ENCODE assay signal across 8 cellular contexts in genomic region chr11:65315866-65316233, GRCh38. TPM values are rescaled to one million over a fixed set of nuclear protein-coding genes. Genes with fewer than 3 reads are reported as not detected.
DNase-seq lines count a peak whose midpoint lies in the region; ATAC-seq and TF ChIP-seq lines count a peak whose summit lies in the region.

No MANE protein-coding gene starts in this region.

- peak overlapping the region; percentile 51 for H3K27ac ChIP-seq in angular gyrus (ENCODE audit: low read depth, low read length)
- H3K27ac ChIP-seq in right lobe of liver: peak overlapping the region; percentile 74 to 76 (median 75)
- no peak overlapping the region for H3K27ac ChIP-seq in thoracic aorta

- TF ChIP-seq POLR2A in right lobe of liver (IDR thresholded peaks at IDR 0.05): no peak

- 17% methylated on average over 6 of the region's 8 CpGs for WGBS in right lobe of liver (ENCODE audit: insufficient coverage, low coverage, low lambda C conversion rate, missing lambda C conversion rate)

- H3K4me3 Mint-ChIP-seq in activated T-cell treated with anti-CD3 and anti-CD28 coated beads, Interleukin-2, amount 50 U/mL, for 24 hours: peak overlapping the region; percentile 81

- DNase-seq in activated T-cell treated with anti-CD3 and anti-CD28 coated beads, Interleukin-2, amount 50 U/mL, for 24 hours: no peak
- DNase-seq in activated T-cell treated with anti-CD3 and anti-CD28 coated beads, Interleukin-2, amount 50 U/mL, for 48 hours: no peak
- DNase-seq in right lobe of liver (no peak), thoracic aorta (ENCODE audit: low spot score) (no peak), left lobe of liver (ENCODE audit: low spot score) (no peak), NCI-H2081 treated with DMSO at 0.1 percent for 48 hours (lab: John Stamatoyannopoulos, UW) (no peak)

- H3K27ac Mint-ChIP-seq in activated T-cell treated with anti-CD3 and anti-CD28 coated beads, Interleukin-2, amount 50 U/mL, for 24 hours: no peak overlapping the region

- H3K27me3 Mint-ChIP-seq in activated T-cell treated with anti-CD3 and anti-CD28 coated beads, Interleukin-2, amount 50 U/mL, for 24 hours: peaks cover 19% of the 10 kb centered on the region

- H3K4me1 ChIP-seq in right lobe of liver (peaks cover 0 to 15% (median 0%) of the 10 kb centered on the region in 4 donors), thoracic aorta (ENCODE audit: control insufficient read depth in 1 of 2, low read depth in 2 of 2) (peaks cover 0 to 27% of the 10 kb centered on the region in 2 donors)

- intact Hi-C loops in right lobe of liver (cut with DNase I): loop anchor here (5.0 kb wide), 1 partner anchor 44 kb away; no protein-coding TSS in a partner anchor

- no peaks in the 10 kb centered on the region for H3K9me3 Mint-ChIP-seq in activated T-cell treated with anti-CD3 and anti-CD28 coated beads, Interleukin-2, amount 50 U/mL, for 24 hours

- H3K4me1 Mint-ChIP-seq in activated T-cell treated with anti-CD3 and anti-CD28 coated beads, Interleukin-2, amount 50 U/mL, for 24 hours (ENCODE audit: low read depth): peaks cover 12% of the 10 kb centered on the region

- no peaks in the 10 kb centered on the region for H3K27me3 ChIP-seq in right lobe of liver
- no peaks in the 10 kb centered on the region for H3K27me3 ChIP-seq in thoracic aorta (replicated peaks; ENCODE audit: insufficient read depth)

- H3K4me3 ChIP-seq in right lobe of liver (peak overlapping the region; percentile 46 to 84 (median 84)), thoracic aorta (peak overlapping the region; percentile 99)

- H3K36me3 ChIP-seq in right lobe of liver (no peaks in the 10 kb centered on the region), thoracic aorta (peaks cover 1% of the 10 kb centered on the region)

- no peaks in the 10 kb centered on the region for H3K36me3 Mint-ChIP-seq in activated T-cell treated with anti-CD3 and anti-CD28 coated beads, Interleukin-2, amount 50 U/mL, for 24 hours (ENCODE audit: low read depth)

- TF ChIP-seq CTCF in right lobe of liver (IDR thresholded peaks at IDR 0.05) (peak in 1 of 4 donors; percentile 3), thoracic aorta (IDR thresholded peaks at IDR 0.05) (peak; percentile 31)

- H3K9me3 ChIP-seq in right lobe of liver (no peaks in the 10 kb centered on the region), thoracic aorta (no peaks in the 10 kb centered on the region)

- ATAC-seq in right lobe of liver (no peak), thoracic aorta (ENCODE audit: insufficient number of reproducible peaks, low FRiP score, low read depth) (no peak), left lobe of liver (no peak), GM19023 (IDR thresholded peaks at IDR 0.05; ENCODE audit: unreplicated experiment) (no peak)

RNA-seq across cellular contexts. Expression of gene CDC42EP2, which starts 1.2 kb away (rescaled TPM):
- total RNA-seq in right lobe of liver: 1 to 10 TPM in 4 of 6 experiments, under 1 TPM in 2; 0.55 to 3.4 (median 2.3) TPM
- 10 to 100 TPM in 1 of 2 donors, 1 to 10 TPM in 1; 8.5 to 18.7 TPM for total RNA-seq in thoracic aorta
- 3.5 TPM for total RNA-seq in left lobe of liver

RNA-seq across cellular contexts. Expression of gene DPF2, which starts 17.8 kb away (rescaled TPM):
- total RNA-seq in right lobe of liver (10 to 100 TPM; 11.1 to 21.7 (median 19.4) TPM), thoracic aorta (10 to 100 TPM; 33.3 to 49.4 TPM), left lobe of liver (18.7 TPM)

RNA-seq across cellular contexts. Expression of gene TIGD3, which starts 38.7 kb away (rescaled TPM):
- total RNA-seq in right lobe of liver (under 1 TPM in 3 of 6 experiments, not detected in 3; 0.10 to 0.28 (median 0.20) TPM), thoracic aorta (not detected), left lobe of liver (0.43 TPM)

RNA-seq across cellular contexts. Expression of gene POLA2, which starts 54.1 kb away (rescaled TPM):
- total RNA-seq in right lobe of liver: 1 to 10 TPM; 1.8 to 8.4 (median 3.5) TPM
- 10 to 100 TPM in 1 of 2 donors, 1 to 10 TPM in 1; 5.6 to 13.5 TPM for total RNA-seq in thoracic aorta
- total RNA-seq in left lobe of liver: 3.3 TPM

Comparison
In these comparisons a context has a peak if more than half of its experiments do, and no peak if none do; other contexts are left out.
1. H3K27ac ChIP-seq: peak in angular gyrus (single experiment) and right lobe of liver (3 of 3); none in thoracic aorta (0 of 2).